ENCODE assay signal across 27 cellular contexts in genomic region chr10:5123886-5124285, GRCh38.
"Had no signal": no experiment of that assay in that cellular context is flagged by ENCODE, and none has a peak within 500 bp of the region (broad histone marks: within the 10 kb centered on the region; RNA-seq: fewer than 3 reads in every experiment).

No MANE protein-coding gene starts in this region.

- DNase-seq: colonic mucosa; cortex of kidney; effector CD8-positive, alpha-beta T cell; effector memory CD8-positive, alpha-beta T cell; endodermal cell; erythroblast; esophagus squamous epithelium; foreskin fibroblast; foreskin melanocyte; gastrocnemius medialis; glutamatergic neuron; head of caudate nucleus; hypothalamus; immature natural killer cell; islet precursor cell; left cardiac atrium; left ventricle myocardium inferior; lower lobe of right lung; mesenchymal stem cell; mucosa of descending colon; naive B cell had no signal

- ATAC-seq: effector memory CD8-positive, alpha-beta T cell; esophagus mucosa; gastrocnemius medialis; left cardiac atrium; lower lobe of right lung; mucosa of descending colon had no signal

- H3K9me3 ChIP-seq: colonic mucosa, gastrocnemius medialis, lower lobe of right lung, mucosa of descending colon had no signal

- H3K27me3 Mint-ChIP-seq: dendritic cell treated with granulocyte-macrophage colony-stimulating factor and Interleukin-4, amounts not matched to agents 40 ng/mL and 50 ng/mL, for 4 days had no signal

- H3K4me1 ChIP-seq: colonic mucosa, esophagus squamous epithelium, gastrocnemius medialis, left ventricle myocardium inferior, lower lobe of right lung had no signal

- H3K36me3 ChIP-seq: colonic mucosa, esophagus squamous epithelium, gastrocnemius medialis, left ventricle myocardium inferior, lower lobe of right lung had no signal

- H3K4me3 Mint-ChIP-seq: dendritic cell treated with granulocyte-macrophage colony-stimulating factor and Interleukin-4, amounts not matched to agents 40 ng/mL and 50 ng/mL, for 4 days; effector memory CD8-positive, alpha-beta T cell; endodermal cell; immature natural killer cell; mesothelial cell of epicardium; naive B cell had no signal

- H3K36me3 Mint-ChIP-seq: mesothelial cell of epicardium had no signal

- H3K27ac ChIP-seq: colonic mucosa, epithelial cell of prostate, esophagus squamous epithelium, gastrocnemius medialis, hepatocyte, left ventricle myocardium inferior, lower lobe of right lung had no signal

- FAIRE-seq: endometrium had no signal

- H3K4me1 Mint-ChIP-seq: endodermal cell, immature natural killer cell, mesothelial cell of epicardium, naive B cell had no signal

- H3K4me3 ChIP-seq: colonic mucosa, esophagus squamous epithelium, gastrocnemius medialis, hepatocyte, left ventricle myocardium inferior, lower lobe of right lung, mucosa of descending colon had no signal

- H3K27ac Mint-ChIP-seq: dendritic cell treated with granulocyte-macrophage colony-stimulating factor and Interleukin-4, amounts not matched to agents 40 ng/mL and 50 ng/mL, for 4 days; effector memory CD8-positive, alpha-beta T cell; endodermal cell; immature natural killer cell; mesothelial cell of epicardium; naive B cell had no signal

- H3K27me3 ChIP-seq: colonic mucosa, esophagus squamous epithelium, gastrocnemius medialis, hepatocyte had no signal
